ENCODE assay signal across 2 cellular contexts in genomic region chr6:3439961-3440360, GRCh38.
TF ChIP-seq lines count a peak whose summit lies in the region.

No MANE protein-coding gene starts in this region.

TF ChIP-seq in HepG2, 621 proteins besides CTCF, POLR2A, EP300 and RAD21:
- TF ChIP-seq ZNF556 (CRISPR knock-in tag; IDR thresholded peaks at IDR 0.05; ENCODE audit: borderline replicate concordance) (0 out of 2 replicates have a peak, but pooled peaks have one; percentile 37), MEIS1 (CRISPR knock-in tag; IDR thresholded peaks at IDR 0.05; ENCODE audit: borderline replicate concordance) (no peak), HNF4A (CRISPR knock-in tag; IDR thresholded peaks at IDR 0.05) (peak; percentile 47; the same call in 1 of the 2 replicates), CAMTA2 (CRISPR knock-in tag; IDR thresholded peaks at IDR 0.05; ENCODE audit: borderline replicate concordance) (no peak), PAXIP1 (CRISPR knock-in tag; conservative IDR thresholded peaks at IDR 0.05) (peak; percentile 24; the same call in 1 of the 2 replicates), ZFX (CRISPR knock-in tag; IDR thresholded peaks at IDR 0.05; ENCODE audit: low read depth) (peak; percentile 37; the same call in 1 of the 2 replicates), ZNF768 (CRISPR knock-in tag; IDR thresholded peaks at IDR 0.05) (no peak), NR2F6 (IDR thresholded peaks at IDR 0.05) (no peak), NR2F6 (CRISPR knock-in tag; IDR thresholded peaks at IDR 0.05) (0 out of 2 replicates have a peak, but pooled peaks have one; percentile 25), ZNF770 (CRISPR knock-in tag; IDR thresholded peaks at IDR 0.05) (no peak), KLF9 (CRISPR knock-in tag; IDR thresholded peaks at IDR 0.05; ENCODE audit: low read depth) (no peak)
TF ChIP-seq in HepG2: peak in this region for 5.

TF ChIP-seq in H1, 55 proteins besides CTCF, POLR2A, EP300 and RAD21:
- no peak for TF ChIP-seq MAFK (IDR thresholded peaks at IDR 0.05; ENCODE audit: low read depth, low read length)
- no peak for TF ChIP-seq ASH2L (IDR thresholded peaks at IDR 0.05; ENCODE audit: low read length)
- no peak for TF ChIP-seq SIN3A (conservative IDR thresholded peaks at IDR 0.05 in 1 of 2, IDR thresholded peaks at IDR 0.05 in 1 of 2; ENCODE audit: low read depth in 1 of 2, low read length in 2 of 2)
- no peak for TF ChIP-seq BCL11A (IDR thresholded peaks at IDR 0.05; ENCODE audit: low read depth in 2 of 2, low read length in 2 of 2)
- no peak for TF ChIP-seq TBP (IDR thresholded peaks at IDR 0.05; ENCODE audit: low read depth, low read length)
- no peak for TF ChIP-seq CBX8 (IDR thresholded peaks at IDR 0.05; ENCODE audit: borderline replicate concordance, low read depth, low read length)
- TF ChIP-seq MAX (IDR thresholded peaks at IDR 0.05): no peak
- no peak for TF ChIP-seq CBX5 (IDR thresholded peaks at IDR 0.05; ENCODE audit: low read depth, low read length)
- TF ChIP-seq EZH2 (IDR thresholded peaks at IDR 0.05; ENCODE audit: low read depth, low read length, severe bottlenecking): no peak
- TF ChIP-seq BACH1 (IDR thresholded peaks at IDR 0.05; ENCODE audit: low read length): no peak
